17 cellular contexts compared by ENCODE assay signal in genomic region chr11:119236891-119237290, GRCh38. TPM values are rescaled to one million over a fixed set of nuclear protein-coding genes. Genes with fewer than 3 reads are reported as not detected.
DNase-seq lines count a peak whose midpoint lies in the region; ATAC-seq and TF ChIP-seq lines count a peak whose summit lies in the region.
"Had no signal": no experiment of that assay in that cellular context is flagged by ENCODE, and none has a peak within 500 bp of the region (broad histone marks: within the 10 kb centered on the region; RNA-seq: fewer than 3 reads in every experiment).

No MANE protein-coding gene starts in this region.

- peak overlapping the region; percentile 51; the same call in 1 of the 2 replicates for H3K4me2 ChIP-seq in OCI-LY7 (ENCODE audit: low read length)

- H3K4me3 ChIP-seq in OCI-LY7 (ENCODE audit: low read depth, low read length, poor library complexity, severe bottlenecking) (no peak overlapping the region), choroid plexus epithelial cell (ENCODE audit: low read depth, low read length) (no peak overlapping the region)
- H3K4me3 ChIP-seq: uterus had no signal

- no peak for DNase-seq in activated naive CD4-positive, alpha-beta T cell treated with anti-CD3 and anti-CD28 coated beads, Interleukin-2, amount 50 U/mL, for 16 hours
- DNase-seq in OCI-LY7 (ENCODE audit: low spot score) (no peak), choroid plexus epithelial cell (ENCODE audit: low read depth) (peak; percentile 36), NCI-H2196 (lab: John Stamatoyannopoulos, UW; ENCODE audit: unreplicated experiment) (no peak), HK-2 (ENCODE audit: unreplicated experiment) (no peak)
- DNase-seq: Calu3, cerebellar nuclear complex, immature natural killer cell, NCI-H187 treated with DMSO at 0.1 percent for 48 hours, NCI-H526, uterus had no signal

- TF ChIP-seq CTCF in OCI-LY7 (conservative IDR thresholded peaks at IDR 0.05; ENCODE audit: low read length) (no peak), choroid plexus epithelial cell (conservative IDR thresholded peaks at IDR 0.05; ENCODE audit: low read depth, low read length) (no peak)

- peaks cover 75% of the 10 kb centered on the region for H3K4me1 Mint-ChIP-seq in activated naive CD4-positive, alpha-beta T cell treated with anti-CD3 and anti-CD28 coated beads, Interleukin-2, amount 50 U/mL, for 24 hours
- H3K4me1 Mint-ChIP-seq in stimulated activated naive CD8-positive, alpha-beta T cell treated with anti-CD3 and anti-CD28 coated beads, Interleukin-15, Interleukin-2, amounts not matched to agents 100 ng/mL and 50 ng/mL, for 24 hours (ENCODE audit: low read depth): peaks cover 63% of the 10 kb centered on the region

- H3K36me3 Mint-ChIP-seq in activated naive CD4-positive, alpha-beta T cell treated with anti-CD3 and anti-CD28 coated beads, Interleukin-2, amount 50 U/mL, for 24 hours: peaks cover 30% of the 10 kb centered on the region
- H3K36me3 Mint-ChIP-seq in stimulated activated naive CD8-positive, alpha-beta T cell treated with anti-CD3 and anti-CD28 coated beads, Interleukin-15, Interleukin-2, amounts not matched to agents 100 ng/mL and 50 ng/mL, for 24 hours (ENCODE audit: low read depth): peaks cover 65% of the 10 kb centered on the region

- no peaks in the 10 kb centered on the region for H3K9me3 Mint-ChIP-seq in activated naive CD4-positive, alpha-beta T cell treated with anti-CD3 and anti-CD28 coated beads, Interleukin-2, amount 50 U/mL, for 24 hours
- H3K9me3 Mint-ChIP-seq in stimulated activated naive CD8-positive, alpha-beta T cell treated with anti-CD3 and anti-CD28 coated beads, Interleukin-15, Interleukin-2, amounts not matched to agents 100 ng/mL and 50 ng/mL, for 24 hours: no peaks in the 10 kb centered on the region
- H3K9me3 Mint-ChIP-seq: immature natural killer cell; natural killer cell treated with Interleukin-12 subunit alpha and Interleukin-12 subunit beta and Interleukin-15 and Interleukin-18, amount 100 ng/mL, for 72 hours had no signal

- intact Hi-C loops in OCI-LY7 (cut with micrococcal nuclease; ENCODE audit: unreplicated experiment): no loop called here

- no peaks in the 10 kb centered on the region for H3K9me2 ChIP-seq in OCI-LY7 (ENCODE audit: insufficient read depth, low read length)

- peak overlapping the region; percentile 43 for H3K27ac Mint-ChIP-seq in activated naive CD4-positive, alpha-beta T cell treated with anti-CD3 and anti-CD28 coated beads, Interleukin-2, amount 50 U/mL, for 24 hours
- H3K27ac Mint-ChIP-seq in stimulated activated naive CD8-positive, alpha-beta T cell treated with anti-CD3 and anti-CD28 coated beads, Interleukin-15, Interleukin-2, amounts not matched to agents 100 ng/mL and 50 ng/mL, for 24 hours: peak overlapping the region; percentile 78
- H3K27ac Mint-ChIP-seq: immature natural killer cell; natural killer cell treated with Interleukin-12 subunit alpha and Interleukin-12 subunit beta and Interleukin-15 and Interleukin-18, amount 100 ng/mL, for 72 hours had no signal

- H4K20me1 ChIP-seq in OCI-LY7 (ENCODE audit: insufficient read depth, low read length): no peaks in the 10 kb centered on the region

- no peaks in the 10 kb centered on the region for H3K9me3 ChIP-seq in OCI-LY7 (ENCODE audit: low read length)
- H3K9me3 ChIP-seq: uterus had no signal

- no peak for ATAC-seq in GM18858 (IDR thresholded peaks at IDR 0.05; ENCODE audit: unreplicated experiment)

- no peaks in the 10 kb centered on the region for H3K27me3 Mint-ChIP-seq in activated naive CD4-positive, alpha-beta T cell treated with anti-CD3 and anti-CD28 coated beads, Interleukin-2, amount 50 U/mL, for 24 hours
- H3K27me3 Mint-ChIP-seq in stimulated activated naive CD8-positive, alpha-beta T cell treated with anti-CD3 and anti-CD28 coated beads, Interleukin-15, Interleukin-2, amounts not matched to agents 100 ng/mL and 50 ng/mL, for 24 hours: no peaks in the 10 kb centered on the region
- H3K27me3 Mint-ChIP-seq: natural killer cell treated with Interleukin-12 subunit alpha and Interleukin-12 subunit beta and Interleukin-15 and Interleukin-18, amount 100 ng/mL, for 72 hours had no signal

- POLR2A ChIA-PET in OCI-LY7 (lab: Charles Lee): interaction anchor here (1.0 kb wide), 1 partner anchor 27 kb away, joined by 4 read pairs; no protein-coding TSS in a partner anchor

- CTCF ChIA-PET in OCI-LY7 (lab: Charles Lee; ENCODE audit: unreplicated experiment): no interaction called here

- peaks cover 67% of the 10 kb centered on the region for H3K36me3 ChIP-seq in OCI-LY7 (ENCODE audit: insufficient read depth, low read length)
- H3K36me3 ChIP-seq: uterus had no signal

- no peak overlapping the region for H3K4me3 Mint-ChIP-seq in activated naive CD4-positive, alpha-beta T cell treated with anti-CD3 and anti-CD28 coated beads, Interleukin-2, amount 50 U/mL, for 24 hours
- H3K4me3 Mint-ChIP-seq in stimulated activated naive CD8-positive, alpha-beta T cell treated with anti-CD3 and anti-CD28 coated beads, Interleukin-15, Interleukin-2, amounts not matched to agents 100 ng/mL and 50 ng/mL, for 24 hours: peak overlapping the region; percentile 44
- H3K4me3 Mint-ChIP-seq: immature natural killer cell; natural killer cell treated with Interleukin-12 subunit alpha and Interleukin-12 subunit beta and Interleukin-15 and Interleukin-18, amount 100 ng/mL, for 72 hours had no signal

- H3K27ac ChIP-seq in OCI-LY7 (ENCODE audit: low read depth, low read length, poor library complexity, severe bottlenecking): peak overlapping the region; percentile 43
- H3K27ac ChIP-seq: uterus had no signal

- peaks cover 54% of the 10 kb centered on the region for H3K4me1 ChIP-seq in OCI-LY7 (ENCODE audit: insufficient read depth, low read length, poor library complexity, severe bottlenecking)
- H3K4me1 ChIP-seq: uterus had no signal

- peaks cover 50% of the 10 kb centered on the region; the same call in 1 of the 2 replicates for H3K79me2 ChIP-seq in OCI-LY7 (ENCODE audit: insufficient read depth, low read depth, low read length)

- BruUV-seq in OCI-LY7 (replicated peaks; lab: Mats Ljungman, UMichigan): no TSS peak

- no peak overlapping the region for H2AFZ ChIP-seq in OCI-LY7 (ENCODE audit: low read length)

RNA-seq across cellular contexts. Expression of gene CBL, which starts 30.8 kb away (rescaled TPM):
- 19.1 and 19.2 TPM in 2 replicates for total RNA-seq in OCI-LY7 (2014; rRNA removed; shearing (Covaris generic))
- total RNA-seq in OCI-LY7 (2022): 58.9 and 59.1 TPM in 2 replicates

RNA-seq across cellular contexts. Expression of gene NHERF4, which starts 51.6 kb away (rescaled TPM):
- total RNA-seq in OCI-LY7 (2014; rRNA removed; shearing (Covaris generic)): not detected in 2 replicates
- total RNA-seq in OCI-LY7 (2022): not detected in 2 replicates
- total RNA-seq: Calu3, glomerular endothelial cell, lung microvascular endothelial cell had no signal
